8 cellular contexts compared by ENCODE assay signal in the genomic region with DNA sequence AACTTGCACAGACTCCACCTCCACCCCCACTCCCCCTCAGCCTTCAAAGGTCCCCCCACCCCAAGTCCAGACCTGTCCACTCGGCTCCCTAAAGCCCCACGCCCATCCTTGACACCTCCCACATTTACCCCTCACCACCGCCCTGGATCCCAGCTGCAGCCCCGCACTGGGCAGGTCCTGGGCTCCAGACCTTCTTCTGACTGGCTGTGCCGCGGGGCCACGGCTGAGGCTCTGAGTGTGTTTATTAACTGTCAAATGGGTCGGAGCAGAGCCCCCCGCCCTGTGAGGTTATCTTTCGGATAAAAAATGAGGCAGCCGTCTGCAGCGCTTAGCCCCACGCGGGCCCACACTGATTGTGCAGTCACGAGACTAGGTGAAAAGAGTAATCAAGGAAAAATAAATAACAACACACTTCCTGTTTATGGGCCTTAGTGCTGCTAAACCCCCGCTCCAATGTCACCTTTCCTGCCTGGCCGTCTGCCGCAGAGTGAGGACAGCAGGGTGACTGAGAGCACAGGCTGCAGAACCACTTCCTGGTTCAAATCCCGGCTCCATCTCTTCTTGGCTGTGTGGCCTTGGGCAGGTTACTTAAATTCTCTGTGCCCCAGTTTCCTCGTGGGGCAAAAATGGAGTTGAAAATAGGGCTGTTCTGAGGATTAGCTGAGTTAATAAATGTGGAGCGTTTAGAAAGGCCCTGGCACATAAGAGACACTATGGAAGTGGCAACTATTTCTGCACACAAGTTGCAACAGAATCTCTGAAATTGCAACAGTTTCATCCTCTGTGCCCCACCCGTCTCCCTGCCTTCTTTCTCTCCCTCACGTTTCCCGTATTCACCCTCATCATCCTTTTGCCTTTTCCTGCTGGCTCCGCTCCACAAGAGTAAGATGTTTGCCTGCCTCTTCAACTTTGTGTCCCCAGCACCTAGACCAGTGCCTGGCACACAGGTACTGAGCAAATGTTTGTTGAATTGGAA. TPM values are rescaled to one million over a fixed set of nuclear protein-coding genes. Genes with fewer than 3 reads are reported as not detected.
DNase-seq lines count a peak whose midpoint lies in the region; ATAC-seq and TF ChIP-seq lines count a peak whose summit lies in the region.

No MANE protein-coding gene starts in this region.

- H3K4me3 ChIP-seq in HCT116 (replicated peaks in 1 of 2; ENCODE audit: low read depth in 1 of 2, low read length in 2 of 2) = no peak overlapping the region
- H3K4me3 ChIP-seq in gastroesophageal sphincter = peak overlapping the region; percentile 44 to 64
- peak overlapping the region; percentile 54 for H3K4me3 ChIP-seq in skeletal muscle cell (ENCODE audit: low read depth, low read length)

- H3K27me3 ChIP-seq in HCT116 (ENCODE audit: insufficient read depth, low read length) (no peaks in the 10 kb centered on the region), gastroesophageal sphincter (no peaks in the 10 kb centered on the region)

- ATAC-seq in HCT116 = no peak
- ATAC-seq in WTC11 = peak; percentile 12
- no peak for ATAC-seq in gastroesophageal sphincter
- no peak for ATAC-seq in HG03457 (IDR thresholded peaks at IDR 0.05; ENCODE audit: unreplicated experiment)
- no peak for ATAC-seq in HG02588 (IDR thresholded peaks at IDR 0.05; ENCODE audit: unreplicated experiment)

- no peaks in the 10 kb centered on the region for H3K9me2 ChIP-seq in HCT116 (ENCODE audit: insufficient read depth)

- BruUV-seq in HCT116 (replicated peaks; lab: Mats Ljungman, UMichigan) = no TSS peak

- no peaks in the 10 kb centered on the region for H3K9me3 ChIP-seq in HCT116 (ENCODE audit: control insufficient read depth in 1 of 2, insufficient read depth in 1 of 2, low read depth in 1 of 2, low read length in 2 of 2)
- H3K9me3 ChIP-seq in gastroesophageal sphincter = no peaks in the 10 kb centered on the region

- H3K27me3 Mint-ChIP-seq in WTC11 (ENCODE audit: low read depth) = no peaks in the 10 kb centered on the region

- DNase-seq in HCT116 (ENCODE audit: low read depth, low spot score) (no peak), WTC11 (ENCODE audit: low spot score) (peak; percentile 44), skeletal muscle cell (ENCODE audit: low read depth) (no peak), GM10248 (ENCODE audit: extremely low spot score) (no peak)
- no peak for DNase-seq in NK-92 treated with Interleukin-12 subunit alpha and Interleukin-12 subunit beta, amount 100 ng/mL, for 24 hours (lab: John Stamatoyannopoulos, UW)

- H3K9me3 Mint-ChIP-seq in WTC11 = no peaks in the 10 kb centered on the region

- TF ChIP-seq CTCF in HCT116 (IDR thresholded peaks at IDR 0.05 in 2 of 3, conservative IDR thresholded peaks at IDR 0.05 in 1 of 3; ENCODE audit: borderline replicate concordance in 1 of 3, insufficient read depth in 1 of 3, low read depth in 2 of 3, low read length in 2 of 3) (no peak), WTC11 (IDR thresholded peaks at IDR 0.05) (no peak), gastroesophageal sphincter (IDR thresholded peaks at IDR 0.05) (no peak), GM10248 (IDR thresholded peaks at IDR 0.05; ENCODE audit: control extremely low read depth, extremely low read depth, low read depth, missing control alignments) (no peak)

- H3K4me1 ChIP-seq in HCT116 (ENCODE audit: control insufficient read depth in 1 of 2, insufficient read depth in 2 of 2, low read length in 2 of 2) (peaks cover 6 to 26% of the 10 kb centered on the region in 2 experiments), gastroesophageal sphincter (peaks cover 0 to 58% (median 32%) of the 10 kb centered on the region in 3 donors)

- H4K20me1 ChIP-seq in HCT116 (ENCODE audit: insufficient read depth) = no peaks in the 10 kb centered on the region

- POLR2A ChIA-PET in HCT116 (lab: Charles Lee) = interaction anchor here (1.3 kb wide), 1 partner anchor 75 kb away, joined by 3 read pairs; the partner anchor contains the start of gene PSMD9
- POLR2A ChIA-PET in WTC11 (lab: Charles Lee) = interaction anchor here (1.3 to 8.7 kb wide), 2 partner anchors 15 to 75 kb away, joined by 8 to 161 read pairs; partner anchors contain the start of genes PSMD9 and RHOF
- POLR2A ChIA-PET in GM10248 (lab: Yijun Ruan, JAX) = no interaction called here

- TF ChIP-seq POLR2A in HCT116 (IDR thresholded peaks at IDR 0.05; ENCODE audit: borderline replicate concordance, extremely low read depth, insufficient read depth, insufficient read length) = no peak
- no peak for TF ChIP-seq POLR2A in gastroesophageal sphincter (IDR thresholded peaks at IDR 0.05)

- no peak overlapping the region for H2AFZ ChIP-seq in HCT116 (ENCODE audit: low read depth, low read length, poor library complexity, severe bottlenecking)

- H3K4me2 ChIP-seq in HCT116 (ENCODE audit: low read length) = peak overlapping the region; percentile 76

- TF ChIP-seq EP300 in gastroesophageal sphincter (IDR thresholded peaks at IDR 0.05) = no peak

- H3K36me3 Mint-ChIP-seq in WTC11 = peaks cover 25% of the 10 kb centered on the region

- CTCF ChIA-PET in HCT116 (lab: Charles Lee) = interaction anchor here (3.3 kb wide), 1 partner anchor 17 kb away, joined by 149 read pairs; the partner anchor contains the start of gene RHOF
- CTCF ChIA-PET in WTC11 (lab: Charles Lee) = interaction anchor here (0.6 to 11.9 kb wide), 6 partner anchors 9 to 233 kb away, joined by 3 to 532 read pairs (median 8); partner anchors contain the start of genes RHOF and SETD1B
- CTCF ChIA-PET in GM10248 (lab: Yijun Ruan, JAX) = interaction anchor here (0.8 to 12.8 kb wide), 12 partner anchors 8 to 310 kb away, joined by 3 to 565 read pairs (median 6); partner anchors contain the start of genes RHOF and SETD1B

- H3K79me2 ChIP-seq in HCT116 (ENCODE audit: insufficient read depth, low read length) = peaks cover 68% of the 10 kb centered on the region

- RAD21 ChIA-PET in HCT116 (lab: Charles Lee; ENCODE audit: low non-redundant PET in 1 of 2, low total read pairs in 2 of 2, uncharacterized antibody in 2 of 2, unreplicated experiment in 2 of 2) = interaction anchor here in 1 of 2 experiments (1.5 kb wide), 1 partner anchor 18 kb away, joined by 22 read pairs; the partner anchor contains the start of gene RHOF

- TF ChIP-seq RAD21 in HCT116 (IDR thresholded peaks at IDR 0.05; ENCODE audit: low read depth) = no peak

- peak overlapping the region; percentile 87 for H3K4me3 Mint-ChIP-seq in WTC11

- peaks cover 23% of the 10 kb centered on the region for H3K4me1 Mint-ChIP-seq in WTC11

- no peak overlapping the region for H3K9ac ChIP-seq in HCT116 (ENCODE audit: low read length)

- intact Hi-C loops in HCT116 (cut with micrococcal nuclease) = loop anchor here (1.0 kb wide), 2 partner anchors 19 to 75 kb away; partner anchors contain the start of gene PSMD9

- H3K36me3 ChIP-seq in HCT116 (ENCODE audit: control insufficient read depth in 1 of 2, insufficient read depth in 2 of 2, low read length in 2 of 2) (peaks cover 29 to 33% of the 10 kb centered on the region in 2 experiments; a peak in 3 of 4 replicates), gastroesophageal sphincter (peaks cover 0 to 78% of the 10 kb centered on the region in 2 donors)

- peak overlapping the region; percentile 53 for H3K27ac ChIP-seq in HCT116 (ENCODE audit: low read depth, low read length)
- H3K27ac ChIP-seq in gastroesophageal sphincter = peak overlapping the region in 3 of 4 donors; percentile 83 to 84 (median 83)

- peak overlapping the region; percentile 68 for H3K27ac Mint-ChIP-seq in WTC11

- WGBS in gastroesophageal sphincter (ENCODE audit: low coverage in 1 of 2), 2 donors = 0 to 43% methylated on average over 1 to 15 of the region's 25 CpGs

TF ChIP-seq in WTC11, 78 proteins besides CTCF, POLR2A, EP300 and RAD21:
- no peak for TF ChIP-seq ZNF232 (CRISPR knock-in tag; IDR thresholded peaks at IDR 0.05)
- TF ChIP-seq SOX15 (CRISPR knock-in tag; IDR thresholded peaks at IDR 0.05) = no peak
TF ChIP-seq in WTC11: peak in this region for 0.

RNA-seq across cellular contexts. Expression of gene SETD1B, which starts 9.4 kb away (rescaled TPM):
- 17.5 TPM for total RNA-seq in HCT116 (2021; ENCODE audit: unreplicated experiment)
- 6.6 and 7.3 TPM in 2 replicates for polyA plus RNA-seq in HCT116 (2012)
- 18.0 to 19.5 TPM (median 18.4 TPM) in 3 replicates for total RNA-seq in WTC11 (2021)
- total RNA-seq in gastroesophageal sphincter = 10 to 100 TPM in 3 of 4 donors, 1 to 10 TPM in 1; 9.6 to 25.1 (median 20.3) TPM

RNA-seq across cellular contexts. Expression of gene RHOF, which starts 19.7 kb away (rescaled TPM):
- total RNA-seq in HCT116 (2021; ENCODE audit: unreplicated experiment) (116 TPM), WTC11 (2021) (35.8 to 45.3 TPM (median 36.2 TPM) in 3 replicates), gastroesophageal sphincter (10 to 100 TPM in 3 of 4 donors, 1 to 10 TPM in 1; 9.4 to 15.7 (median 12.1) TPM)
- 93.4 and 134 TPM in 2 replicates for polyA plus RNA-seq in HCT116 (2012)

RNA-seq across cellular contexts. Expression of gene HPD, which starts 45.5 kb away (rescaled TPM):
- total RNA-seq in HCT116 (2021; ENCODE audit: unreplicated experiment) = 1.1 TPM
- polyA plus RNA-seq in HCT116 (2012) = 1.5 TPM in 2 replicates
- total RNA-seq in WTC11 (2021) = 0.39 to 0.48 TPM (median 0.44 TPM) in 3 replicates
- total RNA-seq in gastroesophageal sphincter = 1 to 10 TPM in 3 of 4 donors, not detected in 1; 1.2 to 5.0 (median 2.6) TPM

Comparison
In these comparisons a context has a peak if more than half of its experiments do, and no peak if none do; other contexts are left out.
1. H3K4me3 ChIP-seq: peak in gastroesophageal sphincter (2 of 2) and skeletal muscle cell (single experiment); none in HCT116 (0 of 2).